ENCODE assay signal across 22 cellular contexts in the genomic region with DNA sequence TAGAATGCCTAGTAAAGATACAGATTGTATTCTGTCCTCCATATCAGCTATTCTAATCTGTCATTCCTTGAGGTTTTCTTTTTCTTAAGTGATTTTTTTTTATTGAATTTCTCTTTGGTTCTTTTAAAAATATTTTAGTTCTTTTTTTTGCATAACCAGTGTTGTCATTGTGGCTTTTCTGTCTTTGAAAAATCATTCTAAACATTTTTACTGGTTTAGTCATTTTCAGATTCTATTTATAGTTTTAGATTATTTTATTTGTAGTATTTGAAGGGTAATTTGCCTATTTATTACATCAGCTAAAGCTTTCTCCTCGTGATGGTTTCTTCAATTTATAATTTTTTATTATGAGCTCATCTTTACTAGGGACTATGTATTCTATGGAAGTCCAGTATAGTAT.
A peak's percentile ranks its signal among the peaks of the same experiment; 100 is the strongest.
DNase-seq lines count a peak whose midpoint lies in the region; ATAC-seq and TF ChIP-seq lines count a peak whose summit lies in the region.
"Had no signal": no experiment of that assay in that cellular context is flagged by ENCODE, and none has a peak within 500 bp of the region (broad histone marks: within the 10 kb centered on the region; RNA-seq: fewer than 3 reads in every experiment).

No MANE protein-coding gene starts in this region.

- no peaks in the 10 kb centered on the region for H3K27me3 Mint-ChIP-seq in activated CD4-positive, alpha-beta memory T cell treated with anti-CD3 and anti-CD28 coated beads, Interleukin-2, amount 10 ng/mL, durations not matched to agents 7 days and 5 days
- H3K27me3 Mint-ChIP-seq in naive thymus-derived CD4-positive, alpha-beta T cell = no peaks in the 10 kb centered on the region

- POLR2A ChIA-PET in activated CD4-positive, alpha-beta memory T cell treated with anti-CD3 and anti-CD28 coated beads, Interleukin-2, amount 10 ng/mL, durations not matched to agents 7 days and 5 days (lab: Charles Lee) = no interaction called here
- POLR2A ChIA-PET in naive thymus-derived CD4-positive, alpha-beta T cell (lab: Charles Lee) = no interaction called here

- CTCF ChIA-PET in activated CD4-positive, alpha-beta memory T cell treated with anti-CD3 and anti-CD28 coated beads, Interleukin-2, amount 10 ng/mL, durations not matched to agents 7 days and 5 days (lab: Charles Lee) = interaction anchor here (0.9 kb wide), 1 partner anchor 378 kb away, joined by 4 read pairs; no protein-coding TSS in a partner anchor
- CTCF ChIA-PET in naive thymus-derived CD4-positive, alpha-beta T cell (lab: Charles Lee) = interaction anchor here (0.6 kb wide), 1 partner anchor 317 kb away, joined by 3 read pairs; no protein-coding TSS in a partner anchor

- H3K4me1 ChIP-seq in GM23248 (ENCODE audit: insufficient read depth) (peaks cover 34% of the 10 kb centered on the region), fibroblast of lung (ENCODE audit: control insufficient read depth, extremely low read depth, insufficient read depth, low read length) (peaks cover 4% of the 10 kb centered on the region), smooth muscle cell (ENCODE audit: low read depth) (no peaks in the 10 kb centered on the region)
- no peaks in the 10 kb centered on the region for H3K4me1 ChIP-seq in naive thymus-derived CD4-positive, alpha-beta T cell (ENCODE audit: control insufficient read depth in 2 of 2, insufficient read depth in 2 of 2, low read length in 2 of 2)
- H3K4me1 ChIP-seq: BLaER1, Caco-2, esophagus squamous epithelium had no signal

- H3K27ac Mint-ChIP-seq in activated CD4-positive, alpha-beta memory T cell treated with anti-CD3 and anti-CD28 coated beads, Interleukin-2, amount 10 ng/mL, durations not matched to agents 7 days and 5 days = no peak overlapping the region
- H3K27ac Mint-ChIP-seq in naive thymus-derived CD4-positive, alpha-beta T cell = no peak overlapping the region

- no peaks in the 10 kb centered on the region for H3K9me2 ChIP-seq in GM23248 (ENCODE audit: insufficient read depth)

- 70 to 85% methylated on average over 1 of the region's 1 CpG for WGBS in GM23248 (ENCODE audit: low coverage in 1 of 2, low lambda C conversion rate in 2 of 2, missing lambda C conversion rate in 2 of 2), 2 experiments
- WGBS in smooth muscle cell (ENCODE audit: low lambda C conversion rate) = 73% methylated on average over 1 of the region's 1 CpG

- in situ Hi-C loops in GM23248 (cut with MboI) = no loop called here

- H4K20me1 ChIP-seq in GM23248 (ENCODE audit: insufficient read depth) = no peaks in the 10 kb centered on the region
- H4K20me1 ChIP-seq in fibroblast of lung (ENCODE audit: control insufficient read depth, extremely low read depth, insufficient read depth, low read length) = no peaks in the 10 kb centered on the region
- peaks cover 9% of the 10 kb centered on the region for H4K20me1 ChIP-seq in smooth muscle cell (ENCODE audit: low read depth)

- TF ChIP-seq CTCF in fibroblast of lung (conservative IDR thresholded peaks at IDR 0.05 in 1 of 2, IDR thresholded peaks at IDR 0.05 in 1 of 2; ENCODE audit: low read depth in 1 of 2, low read length in 2 of 2) (no peak), smooth muscle cell (IDR thresholded peaks at IDR 0.05; ENCODE audit: borderline replicate concordance, insufficient read depth, poor library complexity, severe bottlenecking) (no peak)

- H3K9me3 ChIP-seq in GM23248 (ENCODE audit: low read depth) (no peaks in the 10 kb centered on the region), SK-N-MC (ENCODE audit: low read depth, low read length) (no peaks in the 10 kb centered on the region), fibroblast of lung (ENCODE audit: control insufficient read depth, insufficient read depth, low read depth, low read length) (no peaks in the 10 kb centered on the region), smooth muscle cell (replicated peaks; ENCODE audit: low read depth) (no peaks in the 10 kb centered on the region)
- no peaks in the 10 kb centered on the region for H3K9me3 ChIP-seq in naive thymus-derived CD4-positive, alpha-beta T cell (ENCODE audit: control insufficient read depth in 2 of 3, low read length in 3 of 3)
- H3K9me3 ChIP-seq: BLaER1, Caco-2, esophagus squamous epithelium, stomach had no signal

- no peak overlapping the region for H2AFZ ChIP-seq in GM23248
- H2AFZ ChIP-seq in fibroblast of lung (ENCODE audit: low read length) = no peak overlapping the region
- H2AFZ ChIP-seq in smooth muscle cell (ENCODE audit: low read depth) = no peak overlapping the region

- peaks cover 4% of the 10 kb centered on the region for H3F3A ChIP-seq in GM23248 (ENCODE audit: insufficient read depth)
- no peaks in the 10 kb centered on the region for H3F3A ChIP-seq in smooth muscle cell (ENCODE audit: low read depth)

- H3K36me3 Mint-ChIP-seq in activated CD4-positive, alpha-beta memory T cell treated with anti-CD3 and anti-CD28 coated beads, Interleukin-2, amount 10 ng/mL, durations not matched to agents 7 days and 5 days (ENCODE audit: low read depth) = no peaks in the 10 kb centered on the region
- peaks cover 0 to 24% (median 12%) of the 10 kb centered on the region in 5 donors for H3K36me3 Mint-ChIP-seq in naive thymus-derived CD4-positive, alpha-beta T cell

- H3K4me3 Mint-ChIP-seq in activated CD4-positive, alpha-beta memory T cell treated with anti-CD3 and anti-CD28 coated beads, Interleukin-2, amount 10 ng/mL, durations not matched to agents 7 days and 5 days = no peak overlapping the region
- H3K4me3 Mint-ChIP-seq in naive thymus-derived CD4-positive, alpha-beta T cell = no peak overlapping the region

- H3K4me2 ChIP-seq in GM23248 (ENCODE audit: unreplicated experiment) (peak overlapping the region; percentile 24), fibroblast of lung (ENCODE audit: extremely low read depth, insufficient read depth, low read length) (no peak overlapping the region), smooth muscle cell (peak overlapping the region; percentile 9)
- H3K4me2 ChIP-seq: BLaER1 had no signal

- peak overlapping the region; percentile 62 for H3K27ac ChIP-seq in GM23248
- H3K27ac ChIP-seq in SK-N-MC = peak overlapping the region; percentile 91
- H3K27ac ChIP-seq in fibroblast of lung (ENCODE audit: insufficient read depth, low read length) = peak overlapping the region; percentile 57
- peak overlapping the region; percentile 40 for H3K27ac ChIP-seq in smooth muscle cell (ENCODE audit: low read depth)
- no peak overlapping the region for H3K27ac ChIP-seq in naive thymus-derived CD4-positive, alpha-beta T cell (ENCODE audit: low read depth, low read length)
- H3K27ac ChIP-seq: BLaER1, esophagus squamous epithelium, left ventricle myocardium inferior, spleen, stomach had no signal

- H3K9me3 Mint-ChIP-seq in activated CD4-positive, alpha-beta memory T cell treated with anti-CD3 and anti-CD28 coated beads, Interleukin-2, amount 10 ng/mL, durations not matched to agents 7 days and 5 days = no peaks in the 10 kb centered on the region
- peaks cover 0 to 14% (median 4%) of the 10 kb centered on the region in 11 donors for H3K9me3 Mint-ChIP-seq in naive thymus-derived CD4-positive, alpha-beta T cell

- H3K79me2 ChIP-seq in GM23248 (ENCODE audit: insufficient read depth) = peaks cover 67% of the 10 kb centered on the region
- peaks cover 4% of the 10 kb centered on the region for H3K79me2 ChIP-seq in fibroblast of lung (ENCODE audit: control insufficient read depth, insufficient read depth, low read length)
- H3K79me2 ChIP-seq in smooth muscle cell (ENCODE audit: low read depth) = peaks cover 10% of the 10 kb centered on the region

- H3K4me1 Mint-ChIP-seq in activated CD4-positive, alpha-beta memory T cell treated with anti-CD3 and anti-CD28 coated beads, Interleukin-2, amount 10 ng/mL, durations not matched to agents 7 days and 5 days = no peaks in the 10 kb centered on the region
- H3K4me1 Mint-ChIP-seq in naive thymus-derived CD4-positive, alpha-beta T cell = peaks cover 0 to 38% (median 11%) of the 10 kb centered on the region in 7 donors

- H3K9ac ChIP-seq in GM23248 (peak overlapping the region; percentile 9), SK-N-MC (ENCODE audit: insufficient read length) (no peak overlapping the region), fibroblast of lung (ENCODE audit: insufficient read depth, low read length) (no peak overlapping the region), smooth muscle cell (ENCODE audit: low read depth) (no peak overlapping the region)
- H3K9ac ChIP-seq: BLaER1 had no signal

- no peak for ATAC-seq in HG03039 (IDR thresholded peaks at IDR 0.05; ENCODE audit: unreplicated experiment)
- no peak for ATAC-seq in naive thymus-derived CD4-positive, alpha-beta T cell

- H3K27me3 ChIP-seq in GM23248 (replicated peaks; ENCODE audit: insufficient read depth) (no peaks in the 10 kb centered on the region), fibroblast of lung (ENCODE audit: control insufficient read depth, insufficient read depth, low read length) (no peaks in the 10 kb centered on the region), smooth muscle cell (ENCODE audit: low read depth) (no peaks in the 10 kb centered on the region)
- no peaks in the 10 kb centered on the region for H3K27me3 ChIP-seq in naive thymus-derived CD4-positive, alpha-beta T cell (ENCODE audit: control insufficient read depth in 2 of 2, insufficient read depth in 2 of 2, low read length in 2 of 2)
- H3K27me3 ChIP-seq: BLaER1, esophagus squamous epithelium, spleen, stomach had no signal

- DNase-seq in GM23248 = peak; percentile 58
- no peak for DNase-seq in SK-N-MC (ENCODE audit: low read depth, low spot score)
- peak; percentile 72 to 78 for DNase-seq in fibroblast of lung (ENCODE audit: low read depth in 2 of 2)
- DNase-seq in smooth muscle cell (lab: John Stamatoyannopoulos, UW; ENCODE audit: unreplicated experiment) = no peak
- no peak for DNase-seq in activated CD4-positive, alpha-beta memory T cell treated with anti-CD3 and anti-CD28 coated beads, Interleukin-2, amount 10 ng/mL, durations not matched to agents 7 days and 5 days
- DNase-seq in RPMI8226 = no peak
- DNase-seq in naive thymus-derived CD4-positive, alpha-beta T cell = no peak
- DNase-seq: activated CD4-positive, alpha-beta T cell treated with anti-CD3 and anti-CD28 coated beads, Interleukin-2, amount 50 U/mL, for 4 hours; activated effector memory CD4-positive, alpha-beta T cell treated with anti-CD3 and anti-CD28 coated beads, Interleukin-2, amount 50 U/mL, for 16 hours; amygdala; Caco-2; esophagus squamous epithelium; KBM-7; left ventricle myocardium inferior; NCI-H1694 treated with DMSO at 0.1 percent for 48 hours; NCI-H748 treated with DMSO at 0.1 percent for 48 hours; spleen; stimulated activated CD4-positive, alpha-beta T cell treated with anti-CD3 and anti-CD28 coated beads, Interleukin-4, amount 100 ng/mL, for 24 hours; stomach; T-helper 2 cell had no signal

- H3K4me3 ChIP-seq in GM23248 (no peak overlapping the region), SK-N-MC (no peak overlapping the region), fibroblast of lung (replicated peaks in 1 of 4; ENCODE audit: control extremely low read depth in 1 of 4, insufficient read depth in 1 of 4, low read depth in 3 of 4, low read length in 4 of 4) (no peak overlapping the region), smooth muscle cell (no peak overlapping the region)
- no peak overlapping the region for H3K4me3 ChIP-seq in naive thymus-derived CD4-positive, alpha-beta T cell (ENCODE audit: low read length)
- H3K4me3 ChIP-seq: BLaER1, esophagus squamous epithelium, left ventricle myocardium inferior, spleen, stomach had no signal

- no peaks in the 10 kb centered on the region for H3K36me3 ChIP-seq in GM23248 (ENCODE audit: low read depth)
- no peaks in the 10 kb centered on the region; the same call in 1 of the 2 replicates for H3K36me3 ChIP-seq in SK-N-MC (ENCODE audit: insufficient read depth, low read length)
- H3K36me3 ChIP-seq in fibroblast of lung (ENCODE audit: control insufficient read depth, insufficient read depth, low read length) = no peaks in the 10 kb centered on the region
- H3K36me3 ChIP-seq in smooth muscle cell (ENCODE audit: low read depth) = no peaks in the 10 kb centered on the region
- no peaks in the 10 kb centered on the region for H3K36me3 ChIP-seq in naive thymus-derived CD4-positive, alpha-beta T cell (ENCODE audit: control insufficient read depth in 2 of 3, insufficient read depth in 3 of 3, low read length in 3 of 3)
- H3K36me3 ChIP-seq: BLaER1, esophagus squamous epithelium, left ventricle myocardium inferior, spleen, stomach had no signal

- intact Hi-C loops in naive thymus-derived CD4-positive, alpha-beta T cell (cut with micrococcal nuclease) = no loop called here

Comparison
In these comparisons a context has a peak if more than half of its experiments do, and no peak if none do; other contexts are left out.
1. DNase-seq: peak in GM23248 (single experiment) and fibroblast of lung (2 of 2); none in SK-N-MC (single experiment), smooth muscle cell (single experiment), activated CD4-positive, alpha-beta memory T cell treated with anti-CD3 and anti-CD28 coated beads, Interleukin-2, amount 10 ng/mL, durations not matched to agents 7 days and 5 days (single experiment), RPMI8226 (single experiment) and naive thymus-derived CD4-positive, alpha-beta T cell (0 of 9).